Comparison of ENCODE assay signal across 10 cellular contexts in the genomic region with DNA sequence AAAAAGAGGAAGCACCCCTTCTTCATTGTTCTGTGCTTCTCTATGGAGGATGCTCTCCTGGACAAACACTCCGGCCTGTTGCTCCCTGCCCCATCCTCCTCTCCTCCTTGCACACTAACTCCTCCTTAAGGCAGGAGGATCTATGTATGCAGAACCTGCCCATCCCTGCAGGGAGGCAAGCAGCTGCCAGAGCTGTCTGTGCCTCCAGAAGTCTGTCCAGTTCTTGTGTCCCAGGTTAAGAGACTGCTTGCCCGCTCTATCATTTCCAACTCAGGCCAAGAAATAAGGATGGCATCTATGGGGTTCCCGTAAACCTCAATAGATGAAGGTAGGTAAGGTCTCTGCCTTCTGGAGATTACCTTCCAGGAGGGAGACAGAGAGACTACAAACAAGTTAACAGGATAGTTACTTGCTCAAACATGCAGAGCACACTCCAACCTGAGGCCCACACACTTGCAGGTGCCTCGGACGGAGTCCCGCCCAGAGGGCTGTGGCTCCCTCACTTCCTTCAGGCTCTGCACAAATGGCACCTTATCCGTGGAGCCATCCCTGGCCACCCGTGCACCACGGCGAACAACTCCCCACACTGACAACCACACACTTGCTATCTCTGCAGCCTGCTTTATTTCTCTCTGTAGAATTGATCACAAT.
"Had no signal": no experiment of that assay in that cellular context is flagged by ENCODE, and none has a peak within 500 bp of the region (broad histone marks: within the 10 kb centered on the region; RNA-seq: fewer than 3 reads in every experiment).

No MANE protein-coding gene starts in this region.

- H3K9me3 ChIP-seq: adrenal gland, thyroid gland, vagina had no signal

- H3K27ac ChIP-seq: adrenal gland, thyroid gland, vagina had no signal

- FAIRE-seq: small intestine had no signal

- DNase-seq: activated CD4-positive, alpha-beta memory T cell treated with anti-CD3 and anti-CD28 coated beads, Interleukin-2, amount 10 ng/mL, durations not matched to agents 7 days and 5 days; activated CD4-positive, alpha-beta T cell treated with anti-CD3 and anti-CD28 coated beads for 1 hour; activated naive CD4-positive, alpha-beta T cell treated with anti-CD3 and anti-CD28 coated beads, Interleukin-2, amount 50 U/mL, for 16 hours; cerebellar nuclear complex; hippocampal formation; midbrain; small intestine; thyroid gland had no signal

- H3K36me3 ChIP-seq: thyroid gland, vagina had no signal

- H3K4me3 ChIP-seq: adrenal gland, thyroid gland, vagina had no signal

- H3K27me3 ChIP-seq: adrenal gland, thyroid gland, vagina had no signal
